Comparison of ENCODE assay signal across 9 cellular contexts in the genomic region with DNA sequence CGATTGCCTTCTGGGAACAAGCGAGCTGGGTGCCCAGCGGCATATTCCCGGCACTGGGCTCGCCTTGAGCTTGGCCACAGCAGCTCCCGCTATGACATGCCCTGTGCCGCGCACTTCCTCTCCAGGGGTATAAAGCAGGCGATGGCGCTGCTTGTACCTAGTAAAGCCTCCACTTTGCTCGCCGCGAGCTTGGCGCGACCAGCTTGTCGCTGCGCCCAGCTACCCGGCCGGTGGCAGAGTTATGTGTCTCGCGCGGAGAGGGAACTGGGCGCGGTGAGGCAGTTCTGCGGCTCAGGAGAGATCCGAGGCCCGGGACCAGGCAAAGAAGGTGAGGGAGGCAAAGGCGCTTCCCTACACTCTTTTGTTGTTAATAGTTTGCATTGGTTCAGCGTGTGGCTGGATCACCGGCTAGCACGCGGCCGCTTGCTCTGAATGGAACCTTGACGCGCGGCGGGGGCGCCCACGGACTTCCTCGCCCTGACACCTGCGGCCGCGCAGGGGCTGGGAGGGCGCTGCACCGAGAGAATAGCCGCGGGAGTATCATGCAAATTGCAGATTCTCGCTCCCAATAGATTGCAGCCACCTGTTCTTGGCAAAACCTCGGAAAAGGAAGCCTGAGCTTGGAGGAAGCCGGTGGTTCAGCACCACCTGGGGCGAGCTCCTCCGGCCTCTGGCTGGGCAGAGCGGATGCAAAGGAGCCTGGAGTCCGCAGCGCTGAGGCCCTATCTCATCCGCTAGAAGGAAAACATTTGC. TPM values are rescaled to one million over a fixed set of nuclear protein-coding genes. Genes with fewer than 3 reads are reported as not detected.
DNase-seq lines count a peak whose midpoint lies in the region; ATAC-seq and TF ChIP-seq lines count a peak whose summit lies in the region.
"Had no signal": no experiment of that assay in that cellular context is flagged by ENCODE, and none has a peak within 500 bp of the region (broad histone marks: within the 10 kb centered on the region; RNA-seq: fewer than 3 reads in every experiment).

No MANE protein-coding gene starts in this region.

- H3K9me3 Mint-ChIP-seq in progenitor cell of endocrine pancreas (ENCODE audit: low read depth), result no peaks in the 10 kb centered on the region

- H3K27ac Mint-ChIP-seq in T-helper 17 cell, result no peak overlapping the region
- no peak overlapping the region for H3K27ac Mint-ChIP-seq in progenitor cell of endocrine pancreas

- no peak for DNase-seq in T-helper 17 cell
- DNase-seq in esophagus muscularis mucosa (ENCODE audit: extremely low spot score), result peak; percentile 90
- no peak for DNase-seq in progenitor cell of endocrine pancreas (ENCODE audit: low spot score, unreplicated experiment)

- H3K27me3 ChIP-seq in esophagus muscularis mucosa, result peaks cover 6 to 74% (median 62%) of the 10 kb centered on the region in 4 donors
- H3K27me3 ChIP-seq in skeletal muscle satellite cell (ENCODE audit: control insufficient read depth, insufficient read depth, low read length), result peaks cover 66% of the 10 kb centered on the region

- H3K36me3 Mint-ChIP-seq in T-helper 17 cell (ENCODE audit: low read depth) (peaks cover 10% of the 10 kb centered on the region), progenitor cell of endocrine pancreas (ENCODE audit: insufficient read depth) (peaks cover 2% of the 10 kb centered on the region)

- ATAC-seq in T-helper 17 cell (no peak), GM18868 (IDR thresholded peaks at IDR 0.05; ENCODE audit: unreplicated experiment) (no peak), HG02642 (IDR thresholded peaks at IDR 0.05; ENCODE audit: poor library complexity, unreplicated experiment) (no peak), GM21576 (IDR thresholded peaks at IDR 0.05; ENCODE audit: unreplicated experiment) (no peak)

- H3K4me2 ChIP-seq in skeletal muscle satellite cell (ENCODE audit: low read length), result peak overlapping the region; percentile 82

- H3K4me1 Mint-ChIP-seq in T-helper 17 cell (peaks cover 34% of the 10 kb centered on the region), progenitor cell of endocrine pancreas (ENCODE audit: low read depth) (peaks cover 23% of the 10 kb centered on the region)

- H3K4me3 ChIP-seq in GM12875 (ENCODE audit: low read depth, low read length) (peak overlapping the region; percentile 89), esophagus muscularis mucosa (peak overlapping the region; percentile 4 to 43 (median 30)), skeletal muscle satellite cell (ENCODE audit: low read length) (peak overlapping the region; percentile 60)

- H3K4me3 Mint-ChIP-seq in T-helper 17 cell (peak overlapping the region; percentile 80), progenitor cell of endocrine pancreas (ENCODE audit: low read depth) (no peak overlapping the region)

- intact Hi-C loops in esophagus muscularis mucosa (cut with DNase I), result loop anchor here (10.0 kb wide), 1 partner anchor 196 kb away; a partner anchor contains a TSS

- H3K36me3 ChIP-seq in esophagus muscularis mucosa (peaks cover 0 to 1% (median under 1%) of the 10 kb centered on the region in 4 donors), skeletal muscle satellite cell (ENCODE audit: insufficient read depth, low read length) (peaks cover 4% of the 10 kb centered on the region)

- no peak for TF ChIP-seq POLR2A in esophagus muscularis mucosa (IDR thresholded peaks at IDR 0.05; ENCODE audit: low read depth)

- no peak overlapping the region for H3K27ac ChIP-seq in esophagus muscularis mucosa (replicated peaks in 1 of 4)

- peaks cover 43 to 70% (median 61%) of the 10 kb centered on the region in 4 donors for H3K4me1 ChIP-seq in esophagus muscularis mucosa
- peaks cover 21% of the 10 kb centered on the region for H3K4me1 ChIP-seq in skeletal muscle satellite cell (ENCODE audit: control insufficient read depth, insufficient read depth, low read length)

- no peak for TF ChIP-seq EP300 in esophagus muscularis mucosa (IDR thresholded peaks at IDR 0.05)

- TF ChIP-seq CTCF in GM12875 (IDR thresholded peaks at IDR 0.05; ENCODE audit: borderline replicate concordance, insufficient read depth, low read depth, low read length) (no peak), esophagus muscularis mucosa (IDR thresholded peaks at IDR 0.05) (no peak), progenitor cell of endocrine pancreas (IDR thresholded peaks at IDR 0.05; ENCODE audit: unreplicated experiment) (no peak)

- 10% methylated on average over 19 of the region's 56 CpGs for WGBS in esophagus muscularis mucosa

- H3K27me3 Mint-ChIP-seq in T-helper 17 cell, result peaks cover 27% of the 10 kb centered on the region
- peaks cover 60% of the 10 kb centered on the region for H3K27me3 Mint-ChIP-seq in progenitor cell of endocrine pancreas

- H3K9me3 ChIP-seq in T-helper 17 cell (ENCODE audit: control insufficient read depth, low read length, poor library complexity, severe bottlenecking), result no peaks in the 10 kb centered on the region
- H3K9me3 ChIP-seq in esophagus muscularis mucosa, result no peaks in the 10 kb centered on the region
- no peaks in the 10 kb centered on the region for H3K9me3 ChIP-seq in skeletal muscle satellite cell (replicated peaks; ENCODE audit: low read length)

- no peak overlapping the region for H3K9ac ChIP-seq in skeletal muscle satellite cell (ENCODE audit: low read depth, low read length)

RNA-seq across cellular contexts. Expression of a gene that starts 3.0 kb away (rescaled TPM):
- total RNA-seq in T-helper 17 cell, result 100 to 1,000 TPM; 105 to 111 TPM
- total RNA-seq in esophagus muscularis mucosa, result 10 to 100 TPM; 67.9 to 90.1 (median 78.8) TPM
- 162 and 206 TPM in 2 replicates for total RNA-seq in skeletal muscle satellite cell (2012; rRNA removed)
- total RNA-seq in progenitor cell of endocrine pancreas, result 92.3 and 93.2 TPM in 2 replicates

RNA-seq across cellular contexts. Expression of a gene that starts 3.2 kb away (rescaled TPM):
- total RNA-seq in T-helper 17 cell, result not detected
- not detected for total RNA-seq in esophagus muscularis mucosa
- total RNA-seq in skeletal muscle satellite cell (2012; rRNA removed), result not detected in 2 replicates
- not detected in 2 replicates for total RNA-seq in progenitor cell of endocrine pancreas
- total RNA-seq: fibroblast of villous mesenchyme had no signal

RNA-seq across cellular contexts. Expression of a gene that starts 15.4 kb away (rescaled TPM):
- total RNA-seq in T-helper 17 cell (under 1 TPM in 1 of 2 donors, not detected in 1; 0.39 TPM), esophagus muscularis mucosa (not detected), progenitor cell of endocrine pancreas (not detected in 2 replicates)
- 0.76 TPM in 1 of 2 replicates, not detected in the other for total RNA-seq in skeletal muscle satellite cell (2012; rRNA removed)
- total RNA-seq: fibroblast of villous mesenchyme had no signal

Comparison
In these comparisons a context has a peak if more than half of its experiments do, and no peak if none do; other contexts are left out.
1. H3K4me3 ChIP-seq: peak in every context shown above with its lines; median percentile 89 in GM12875; 60 in skeletal muscle satellite cell; 30 in esophagus muscularis mucosa.